In genomic region chr4:147747787-147748454, GRCh38 we compare ENCODE assay signal across 31 cellular contexts. TPM values are rescaled to one million over a fixed set of nuclear protein-coding genes. Genes with fewer than 3 reads are reported as not detected.
A peak's percentile ranks its signal among the peaks of the same experiment; 100 is the strongest.
DNase-seq lines count a peak whose midpoint lies in the region; ATAC-seq, FAIRE-seq and TF ChIP-seq lines count a peak whose summit lies in the region.
"Had no signal": no experiment of that assay in that cellular context is flagged by ENCODE, and none has a peak within 500 bp of the region (broad histone marks: within the 10 kb centered on the region; RNA-seq: fewer than 3 reads in every experiment).

No MANE protein-coding gene starts in this region.

- H3K27ac ChIP-seq in body of pancreas, result no peak overlapping the region
- H3K27ac ChIP-seq in tibial artery, result peak overlapping the region; percentile 0 to 45
- H3K27ac ChIP-seq in kidney (ENCODE audit: low read depth in 2 of 2, low read length in 2 of 2), result peak overlapping the region in 1 of 2 donors; percentile 7
- H3K27ac ChIP-seq: BLaER1, esophagus squamous epithelium, Peyer's patch, SJCRH30, WERI-Rb-1 had no signal

- peaks cover 30% of the 10 kb centered on the region for H3K4me1 ChIP-seq in body of pancreas
- H3K4me1 ChIP-seq in tibial artery, result peaks cover 0 to 86% (median 24%) of the 10 kb centered on the region in 4 donors
- peaks cover 4 to 6% of the 10 kb centered on the region in 2 donors for H3K4me1 ChIP-seq in kidney (ENCODE audit: control insufficient read depth in 1 of 2, insufficient read depth in 1 of 2, low read depth in 1 of 2, low read length in 2 of 2)
- H3K4me1 ChIP-seq: Peyer's patch, SJCRH30 had no signal

- 56 to 62% methylated on average over 5 of the region's 5 CpGs for WGBS in body of pancreas, 2 donors

- H3K9ac ChIP-seq in kidney (ENCODE audit: low read length in 2 of 2), result no peak overlapping the region
- H3K9ac ChIP-seq: BLaER1 had no signal

- no peak for TF ChIP-seq POLR2A in body of pancreas (IDR thresholded peaks at IDR 0.05)

- intact Hi-C loops in body of pancreas (cut with DNase I) (no loop called here), left cardiac atrium (cut with DNase I) (no loop called here), tibial artery (cut with DNase I; ENCODE audit: low total_unique reads) (no loop called here), kidney (cut with DNase I) (no loop called here)

- DNase-seq in body of pancreas (peak; percentile 33 to 77 (median 66)), left cardiac atrium (no peak), mucosa of gallbladder (ENCODE audit: low spot score) (peak; percentile 85), tibial artery (no peak), NCI-H345 treated with DMSO at 0.1 percent for 48 hours (lab: John Stamatoyannopoulos, UW; ENCODE audit: unreplicated experiment) (no peak), kidney (no peak), D721Med (ENCODE audit: insufficient read length, low spot score) (no peak)
- DNase-seq: activated CD4-positive, alpha-beta T cell treated with anti-CD3 and anti-CD28 coated beads for 4 hours; activated naive CD8-positive, alpha-beta T cell treated with anti-CD3 and anti-CD28 coated beads for 36 hours; activated T-cell treated with anti-CD3 and anti-CD28 coated beads for 4 hours; anterior cingulate cortex; central memory CD4-positive, alpha-beta T cell; dermis blood vessel endothelial cell; DMS153; esophagus squamous epithelium; H9; Kasumi-1; NCI-H1436; NCI-H345; NCI-H774; posterior cingulate gyrus; SJCRH30; stimulated activated CD4-positive, alpha-beta T cell treated with anti-CD3 and anti-CD28 coated beads, Interleukin-12 subunit alpha, Interleukin-12 subunit beta, amount 100 ng/mL, for 4 hours; stimulated activated CD4-positive, alpha-beta T cell treated with anti-CD3 and anti-CD28 coated beads, Interleukin-2, amount 100 ng/mL, for 48 hours; WERI-Rb-1 had no signal

- H3K9me3 ChIP-seq in body of pancreas, result no peaks in the 10 kb centered on the region
- H3K9me3 ChIP-seq in tibial artery, result no peaks in the 10 kb centered on the region
- no peaks in the 10 kb centered on the region for H3K9me3 ChIP-seq in kidney (ENCODE audit: control insufficient read depth in 1 of 2, low read length in 2 of 2)
- H3K9me3 ChIP-seq: BLaER1, esophagus squamous epithelium, Peyer's patch, SJCRH30 had no signal

- H3K36me3 ChIP-seq in body of pancreas (replicated peaks in 1 of 2; ENCODE audit: insufficient read depth in 1 of 2, low read depth in 2 of 2) (no peaks in the 10 kb centered on the region), tibial artery (peaks cover 0 to 10% (median 6%) of the 10 kb centered on the region in 3 donors), kidney (ENCODE audit: control insufficient read depth in 1 of 2, insufficient read depth in 2 of 2, low read length in 2 of 2) (no peaks in the 10 kb centered on the region)
- H3K36me3 ChIP-seq: BLaER1, Peyer's patch, SJCRH30 had no signal

- ATAC-seq in body of pancreas (peak; percentile 81), left cardiac atrium (peak; percentile 27 to 68)
- ATAC-seq: sciatic nerve had no signal

- H3K27me3 ChIP-seq in body of pancreas (no peaks in the 10 kb centered on the region), tibial artery (no peaks in the 10 kb centered on the region)
- H3K27me3 ChIP-seq: BLaER1, esophagus squamous epithelium, Peyer's patch, SJCRH30 had no signal

- H3K4me3 ChIP-seq in body of pancreas (no peak overlapping the region), tibial artery (no peak overlapping the region), kidney (ENCODE audit: low read length in 2 of 2) (no peak overlapping the region)
- H3K4me3 ChIP-seq: BLaER1, esophagus squamous epithelium, Peyer's patch, SJCRH30 had no signal

- FAIRE-seq in kidney (lab: Jason Lieb, UNC), result no peak
- no peak for FAIRE-seq in D721Med (lab: Jason Lieb, UNC)
- FAIRE-seq: endometrium, frontal cortex, GM12892 had no signal

- TF ChIP-seq CTCF in body of pancreas (IDR thresholded peaks at IDR 0.05), result no peak
- TF ChIP-seq CTCF in tibial artery (IDR thresholded peaks at IDR 0.05), result no peak
- no peak for TF ChIP-seq CTCF in kidney (IDR thresholded peaks at IDR 0.05; ENCODE audit: borderline replicate concordance, extremely low read depth, insufficient read depth)
- no peak for TF ChIP-seq CTCF in D721Med (IDR thresholded peaks at IDR 0.05; ENCODE audit: insufficient read depth, missing control alignments)

RNA-seq across cellular contexts. Expression of gene ARHGAP10, which starts 16.0 kb away (rescaled TPM):
- total RNA-seq in body of pancreas (10 to 100 TPM; 23.9 to 28.7 TPM), left cardiac atrium (10 to 100 TPM; 41.4 to 46.5 TPM), mucosa of gallbladder (52.2 TPM), kidney (20.3 TPM)
- polyA plus RNA-seq in kidney (ENCODE audit: insufficient read depth, low read depth, low replicate concordance), result 13.4 TPM

Comparison
In these comparisons a context has a peak if more than half of its experiments do, and no peak if none do; other contexts are left out.
1. DNase-seq: peak in body of pancreas (4 of 4) and mucosa of gallbladder (single experiment); none in left cardiac atrium (single experiment), tibial artery (0 of 2), NCI-H345 treated with DMSO at 0.1 percent for 48 hours (single experiment), kidney (single experiment) and D721Med (single experiment).
2. H3K27ac ChIP-seq: peak in tibial artery (2 of 2); none in body of pancreas (0 of 4).